ENCODE assay signal across 10 cellular contexts in genomic region chr16:21021316-21021715, GRCh38.
"Had no signal": no experiment of that assay in that cellular context is flagged by ENCODE, and none has a peak within 500 bp of the region (broad histone marks: within the 10 kb centered on the region; RNA-seq: fewer than 3 reads in every experiment).

No MANE protein-coding gene starts in this region.

- H3K36me3 ChIP-seq: HAP-1 had no signal

- H3K9ac ChIP-seq: GM23248 had no signal

- ATAC-seq: HCT116, K562 had no signal

- H3K4me3 Mint-ChIP-seq: HFFc6 had no signal

- H3K4me1 ChIP-seq: HAP-1 had no signal

- H3K9me3 Mint-ChIP-seq: HFFc6 had no signal

- H3K9me3 ChIP-seq: HAP-1 had no signal

- H2AFZ ChIP-seq: GM23248 had no signal

- DNase-seq: GM23248, GOT3, H7, HFFc6, IMR-90, KG1 had no signal

- H3K27ac Mint-ChIP-seq: HFFc6 had no signal

- H3K4me3 ChIP-seq: GM23248, HAP-1, K562 had no signal

- FAIRE-seq: K562 had no signal

- H3K27ac ChIP-seq: GM23248, HL-60 had no signal
